ENCODE assay signal across 23 cellular contexts in the genomic region with DNA sequence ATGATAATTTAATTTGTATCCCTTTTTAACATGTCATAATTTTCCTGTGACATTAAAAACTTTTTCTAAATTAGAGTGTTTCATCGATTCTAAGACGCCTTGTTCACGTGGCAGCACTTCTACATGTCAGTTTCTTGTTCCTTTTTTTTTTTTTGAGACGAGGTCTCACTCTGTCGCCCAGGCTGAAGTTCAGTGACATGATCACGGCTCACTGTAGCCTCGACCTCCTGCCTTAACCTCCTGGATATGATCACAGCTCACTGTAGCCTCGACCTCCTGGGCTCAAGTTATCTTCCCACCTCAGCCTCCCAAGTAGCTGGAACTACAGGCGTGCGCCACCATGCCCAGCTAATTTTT. TPM values are rescaled to one million over a fixed set of nuclear protein-coding genes. Genes with fewer than 3 reads are reported as not detected.
DNase-seq lines count a peak whose midpoint lies in the region; ATAC-seq, FAIRE-seq and TF ChIP-seq lines count a peak whose summit lies in the region.
"Had no signal": no experiment of that assay in that cellular context is flagged by ENCODE, and none has a peak within 500 bp of the region (broad histone marks: within the 10 kb centered on the region; RNA-seq: fewer than 3 reads in every experiment).

No MANE protein-coding gene starts in this region.

- POLR2A ChIA-PET in OCI-LY7 (lab: Charles Lee): interaction anchor here (0.7 kb wide), 1 partner anchor 1758 kb away, joined by 3 read pairs; no protein-coding TSS in a partner anchor

- H3K27ac ChIP-seq in BLaER1 (no peak overlapping the region), angular gyrus (ENCODE audit: low read depth, low read length) (peak overlapping the region; percentile 46), gastrocnemius medialis (peak overlapping the region; percentile 77 to 95 (median 90)), Karpas-422 (ENCODE audit: low read length) (no peak overlapping the region), OCI-LY7 (ENCODE audit: low read depth, low read length, poor library complexity, severe bottlenecking) (no peak overlapping the region)
- H3K27ac ChIP-seq: A549 had no signal

- no peak overlapping the region for H2AFZ ChIP-seq in Karpas-422 (ENCODE audit: low read length)
- no peak overlapping the region for H2AFZ ChIP-seq in OCI-LY7 (ENCODE audit: low read length)

- H3K27me3 ChIP-seq in BLaER1 (no peaks in the 10 kb centered on the region), gastrocnemius medialis (no peaks in the 10 kb centered on the region), Karpas-422 (ENCODE audit: low read length) (no peaks in the 10 kb centered on the region)
- H3K27me3 ChIP-seq: BE2C had no signal

- H3K79me2 ChIP-seq in Karpas-422 (ENCODE audit: low read length) (no peaks in the 10 kb centered on the region), OCI-LY7 (ENCODE audit: insufficient read depth, low read depth, low read length) (no peaks in the 10 kb centered on the region)

- H3K4me1 ChIP-seq in BLaER1: peaks cover 42% of the 10 kb centered on the region
- H3K4me1 ChIP-seq in gastrocnemius medialis: peaks cover 17 to 29% of the 10 kb centered on the region in 2 donors
- H3K4me1 ChIP-seq in Karpas-422 (ENCODE audit: low read length): peaks cover 20% of the 10 kb centered on the region
- H3K4me1 ChIP-seq in OCI-LY7 (ENCODE audit: insufficient read depth, low read length, poor library complexity, severe bottlenecking): no peaks in the 10 kb centered on the region
- H3K4me1 ChIP-seq: A549, BE2C had no signal

- TF ChIP-seq POLR2A in gastrocnemius medialis (IDR thresholded peaks at IDR 0.05): no peak

- CTCF ChIA-PET in OCI-LY7 (lab: Charles Lee; ENCODE audit: unreplicated experiment): no interaction called here

- TF ChIP-seq CTCF in gastrocnemius medialis (IDR thresholded peaks at IDR 0.05 in 4 of 5, conservative IDR thresholded peaks at IDR 0.05 in 1 of 5) (no peak), OCI-LY7 (conservative IDR thresholded peaks at IDR 0.05; ENCODE audit: low read length) (no peak)

- peaks cover 65% of the 10 kb centered on the region for H3K36me3 ChIP-seq in BLaER1
- peaks cover 0 to 33% of the 10 kb centered on the region in 2 donors for H3K36me3 ChIP-seq in gastrocnemius medialis
- H3K36me3 ChIP-seq in Karpas-422 (ENCODE audit: insufficient read depth, low read length): no peaks in the 10 kb centered on the region
- peaks cover 19% of the 10 kb centered on the region for H3K36me3 ChIP-seq in OCI-LY7 (ENCODE audit: insufficient read depth, low read length)

- peak; percentile 42 for FAIRE-seq in HTR-8/SVneo (lab: Jason Lieb, UNC)
- FAIRE-seq: A549, G401.6 had no signal

- H3K9ac ChIP-seq in BLaER1 (no peak overlapping the region), Karpas-422 (ENCODE audit: low read length) (no peak overlapping the region)
- H3K9ac ChIP-seq: SK-N-SH had no signal

- H4K20me1 ChIP-seq in BLaER1 (peaks cover 49% of the 10 kb centered on the region), Karpas-422 (ENCODE audit: insufficient read depth, low read depth, low read length) (no peaks in the 10 kb centered on the region; the same call in 1 of the 2 replicates), OCI-LY7 (ENCODE audit: insufficient read depth, low read length) (no peaks in the 10 kb centered on the region)

- in situ Hi-C loops in gastrocnemius medialis (cut with MboI; ENCODE audit: low sequenced_read_pairs in 4 of 4): loop anchor here in 1 of 4 donors (25.0 kb wide), 1 partner anchor 112 kb away; the partner anchor contains the start of gene RPS21

- no peak for ATAC-seq in gastrocnemius medialis
- ATAC-seq: A549; CD8-positive, alpha-beta T cell; HCT116 had no signal

- H3K9me2 ChIP-seq in Karpas-422 (replicated peaks; ENCODE audit: insufficient read depth, low read length) (no peaks in the 10 kb centered on the region), OCI-LY7 (ENCODE audit: insufficient read depth, low read length) (no peaks in the 10 kb centered on the region)
- H3K9me2 ChIP-seq: SK-N-SH had no signal

- intact Hi-C loops in gastrocnemius medialis (cut with DNase I; ENCODE audit: low total_unique reads): no loop called here
- intact Hi-C loops in OCI-LY7 (cut with micrococcal nuclease; ENCODE audit: unreplicated experiment): no loop called here

- DNase-seq in HTR-8/SVneo (ENCODE audit: insufficient read length, low spot score) (no peak), gastrocnemius medialis (no peak), Karpas-422 (no peak), OCI-LY7 (ENCODE audit: low spot score) (no peak), iPS-NIHi11 (ENCODE audit: low spot score) (no peak)
- DNase-seq: Calu3; CD8-positive, alpha-beta T cell; DMS153; GOT3; NCI-H1048; NCI-H1417 treated with DMSO at 0.1 percent for 48 hours; NCI-H446; NCI-H526; SIG-M5; SK-N-SH had no signal

- H3K4me3 ChIP-seq in BLaER1: no peak overlapping the region
- H3K4me3 ChIP-seq in gastrocnemius medialis: no peak overlapping the region
- H3K4me3 ChIP-seq in Karpas-422 (ENCODE audit: low read length): no peak overlapping the region
- H3K4me3 ChIP-seq in OCI-LY7 (ENCODE audit: low read depth, low read length, poor library complexity, severe bottlenecking): no peak overlapping the region
- H3K4me3 ChIP-seq: A549 had no signal

- H3K4me2 ChIP-seq in BLaER1 (peak overlapping the region; percentile 61), Karpas-422 (ENCODE audit: low read depth, low read length, poor library complexity, severe bottlenecking) (no peak overlapping the region), OCI-LY7 (ENCODE audit: low read length) (no peak overlapping the region)
- H3K4me2 ChIP-seq: A549, SK-N-SH had no signal

- no peaks in the 10 kb centered on the region for H3K9me3 ChIP-seq in BLaER1
- no peaks in the 10 kb centered on the region for H3K9me3 ChIP-seq in gastrocnemius medialis
- no peaks in the 10 kb centered on the region for H3K9me3 ChIP-seq in Karpas-422 (ENCODE audit: low read length)
- H3K9me3 ChIP-seq in OCI-LY7 (ENCODE audit: low read length): no peaks in the 10 kb centered on the region
- H3K9me3 ChIP-seq: A549, BE2C, SK-N-SH had no signal

- no TSS peak for BruUV-seq in OCI-LY7 (replicated peaks; lab: Mats Ljungman, UMichigan)

RNA-seq across cellular contexts. Expression of gene ADRM1, which starts 27.6 kb away (rescaled TPM):
- total RNA-seq in gastrocnemius medialis (100 to 1,000 TPM; 389 to 644 (median 611) TPM), OCI-LY7 (2022) (70.7 and 87.0 TPM in 2 replicates)
- 53.5 and 109 TPM in 2 replicates for total RNA-seq in Karpas-422 (2014; rRNA removed; shearing (Covaris generic); ENCODE audit: low replicate concordance)
- total RNA-seq in OCI-LY7 (2014; rRNA removed; shearing (Covaris generic)): 123 and 128 TPM in 2 replicates

RNA-seq across cellular contexts. Expression of gene OSBPL2, which starts 36.9 kb away (rescaled TPM):
- 10 to 100 TPM; 15.8 to 26.4 (median 19.6) TPM for total RNA-seq in gastrocnemius medialis
- total RNA-seq in Karpas-422 (2014; rRNA removed; shearing (Covaris generic); ENCODE audit: low replicate concordance): 19.1 and 22.6 TPM in 2 replicates
- 17.2 and 20.7 TPM in 2 replicates for total RNA-seq in OCI-LY7 (2014; rRNA removed; shearing (Covaris generic))
- total RNA-seq in OCI-LY7 (2022): 40.0 and 44.8 TPM in 2 replicates

RNA-seq across cellular contexts. Expression of gene HRH3, which starts 55.2 kb away (rescaled TPM):
- total RNA-seq in gastrocnemius medialis (not detected), OCI-LY7 (2022) (not detected in 2 replicates)
- not detected in 2 replicates for total RNA-seq in Karpas-422 (2014; rRNA removed; shearing (Covaris generic); ENCODE audit: low replicate concordance)
- not detected in 2 replicates for total RNA-seq in OCI-LY7 (2014; rRNA removed; shearing (Covaris generic))
- total RNA-seq: Calu3; CD8-positive, alpha-beta T cell; Daoy; M059J had no signal

Comparison
In these comparisons a context has a peak if more than half of its experiments do, and no peak if none do; other contexts are left out.
1. H3K27ac ChIP-seq: peak in angular gyrus (single experiment) and gastrocnemius medialis (4 of 4); none in BLaER1 (single experiment), Karpas-422 (single experiment) and OCI-LY7 (single experiment).